In genomic region chr10:61837748-61838055, GRCh38 we compare ENCODE assay signal across 11 cellular contexts.
DNase-seq lines count a peak whose midpoint lies in the region; ATAC-seq and TF ChIP-seq lines count a peak whose summit lies in the region.
"Had no signal": no experiment of that assay in that cellular context is flagged by ENCODE, and none has a peak within 500 bp of the region (broad histone marks: within the 10 kb centered on the region; RNA-seq: fewer than 3 reads in every experiment).

No MANE protein-coding gene starts in this region.

- no peaks in the 10 kb centered on the region for H3K36me3 ChIP-seq in GM23248 (ENCODE audit: low read depth)
- no peaks in the 10 kb centered on the region for H3K36me3 ChIP-seq in PC-9 (ENCODE audit: low read depth)
- no peaks in the 10 kb centered on the region for H3K36me3 ChIP-seq in skeletal muscle satellite cell (ENCODE audit: insufficient read depth, low read length)

- H3K4me2 ChIP-seq in GM23248 (ENCODE audit: unreplicated experiment): peak overlapping the region; percentile 75
- H3K4me2 ChIP-seq in PC-9: peak overlapping the region; percentile 68
- peak overlapping the region; percentile 61 for H3K4me2 ChIP-seq in skeletal muscle satellite cell (ENCODE audit: low read length)

- H3K9ac ChIP-seq in GM23248 (no peak overlapping the region), skeletal muscle satellite cell (ENCODE audit: low read depth, low read length) (peak overlapping the region; percentile 27)

- H3F3A ChIP-seq in GM23248 (ENCODE audit: insufficient read depth) (peaks cover 37% of the 10 kb centered on the region), PC-9 (ENCODE audit: insufficient read depth, low read depth) (peaks cover 22% of the 10 kb centered on the region)

- H3K4me3 ChIP-seq in GM23248: peak overlapping the region; percentile 56
- H3K4me3 ChIP-seq in PC-9: peak overlapping the region; percentile 21
- H3K4me3 ChIP-seq in foreskin fibroblast (ENCODE audit: low read depth in 1 of 2, low read length in 2 of 2): peak overlapping the region; percentile 1 to 4
- no peak overlapping the region for H3K4me3 ChIP-seq in skeletal muscle satellite cell (ENCODE audit: low read length)

- DNase-seq in GM23248 (no peak), PC-9 (no peak), foreskin fibroblast (peak in 1 of 2 donors; percentile 28), NCI-H2196 (lab: John Stamatoyannopoulos, UW; ENCODE audit: unreplicated experiment) (no peak), MV-4-11 (lab: John Stamatoyannopoulos, UW) (no peak), NCI-H748 (lab: John Stamatoyannopoulos, UW; ENCODE audit: unreplicated experiment) (no peak)
- DNase-seq: amygdala, COR-L47, posterior cingulate gyrus had no signal

- no peak for TF ChIP-seq CTCF in PC-9 (conservative IDR thresholded peaks at IDR 0.05)
- no peak for TF ChIP-seq CTCF in foreskin fibroblast (IDR thresholded peaks at IDR 0.05; ENCODE audit: low read depth, low read length)

- in situ Hi-C loops in GM23248 (cut with MboI): no loop called here

- WGBS in GM23248 (ENCODE audit: low coverage in 1 of 2, low lambda C conversion rate in 2 of 2, missing lambda C conversion rate in 2 of 2), 2 experiments: 11 to 13% methylated on average over 5 of the region's 5 CpGs

- H3K9me3 ChIP-seq in GM23248 (ENCODE audit: low read depth): no peaks in the 10 kb centered on the region
- H3K9me3 ChIP-seq in PC-9 (ENCODE audit: insufficient read depth, low read depth): peaks cover 6% of the 10 kb centered on the region; the same call in 1 of the 2 replicates
- H3K9me3 ChIP-seq in skeletal muscle satellite cell (replicated peaks; ENCODE audit: low read length): no peaks in the 10 kb centered on the region

- CTCF ChIA-PET in PC-9 (lab: Charles Lee): interaction anchor here (0.7 to 1.3 kb wide), 2 partner anchors 19 to 87 kb away, joined by 3 to 10 read pairs; no protein-coding TSS in a partner anchor

- no peak overlapping the region for H3K27ac ChIP-seq in GM23248
- H3K27ac ChIP-seq in PC-9: peak overlapping the region; percentile 70

- H3K4me1 ChIP-seq in GM23248 (ENCODE audit: insufficient read depth) (peaks cover 52% of the 10 kb centered on the region), PC-9 (replicated peaks; ENCODE audit: insufficient read depth) (peaks cover 70% of the 10 kb centered on the region), skeletal muscle satellite cell (ENCODE audit: control insufficient read depth, insufficient read depth, low read length) (peaks cover 38% of the 10 kb centered on the region)

- no TSS peak for BruUV-seq in PC-9 (replicated peaks; lab: Mats Ljungman, UMichigan)

- intact Hi-C loops in PC-9 (cut with micrococcal nuclease; ENCODE audit: unreplicated experiment): loop anchor here (1.0 to 10.0 kb wide), 6 partner anchors 50 to 410 kb away; no protein-coding TSS in a partner anchor

- H3K9me2 ChIP-seq in GM23248 (ENCODE audit: insufficient read depth) (no peaks in the 10 kb centered on the region), PC-9 (ENCODE audit: insufficient read depth) (no peaks in the 10 kb centered on the region)

- POLR2A ChIA-PET in PC-9 (lab: Charles Lee; ENCODE audit: unreplicated experiment): interaction anchor here (0.5 to 0.7 kb wide), 3 partner anchors 80 to 1467 kb away, joined by 3 to 4 read pairs (median 3); no protein-coding TSS in a partner anchor

- H3K79me2 ChIP-seq in GM23248 (ENCODE audit: insufficient read depth): no peaks in the 10 kb centered on the region
- no peaks in the 10 kb centered on the region for H3K79me2 ChIP-seq in PC-9 (ENCODE audit: low read depth)

- no peaks in the 10 kb centered on the region for H4K20me1 ChIP-seq in GM23248 (ENCODE audit: insufficient read depth)
- H4K20me1 ChIP-seq in PC-9 (ENCODE audit: insufficient read depth): no peaks in the 10 kb centered on the region

- no peak for ATAC-seq in HG02938 (IDR thresholded peaks at IDR 0.05; ENCODE audit: unreplicated experiment)

- H2AFZ ChIP-seq in GM23248: peak overlapping the region; percentile 35
- peak overlapping the region; percentile 23; the same call in 1 of the 2 replicates for H2AFZ ChIP-seq in PC-9

- H3K27me3 ChIP-seq in GM23248 (replicated peaks; ENCODE audit: insufficient read depth): no peaks in the 10 kb centered on the region
- H3K27me3 ChIP-seq in PC-9 (ENCODE audit: insufficient read depth, low read depth): no peaks in the 10 kb centered on the region
- H3K27me3 ChIP-seq in skeletal muscle satellite cell (ENCODE audit: control insufficient read depth, insufficient read depth, low read length): no peaks in the 10 kb centered on the region
